26 cellular contexts compared by ENCODE assay signal in the genomic region with DNA sequence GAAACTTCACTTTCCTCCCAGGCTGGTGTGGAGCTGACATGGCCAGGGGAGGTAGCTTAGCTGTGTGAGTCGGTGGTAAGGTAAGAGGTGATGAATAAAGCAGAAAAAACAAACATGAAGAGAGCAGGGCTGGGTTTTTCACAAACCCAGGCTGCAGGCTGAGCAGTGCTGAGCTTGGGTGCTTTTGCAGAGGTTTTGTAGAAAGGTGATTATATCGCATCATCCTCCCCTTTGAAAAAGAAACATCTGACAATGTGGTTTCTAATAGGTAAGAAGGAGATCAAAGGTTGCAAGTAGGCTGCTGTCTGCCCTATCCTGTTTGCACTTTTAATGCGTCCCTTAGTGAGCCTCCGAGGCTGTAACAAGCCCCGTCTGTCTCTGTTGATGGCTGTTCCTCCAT.
DNase-seq lines count a peak whose midpoint lies in the region; ATAC-seq lines count a peak whose summit lies in the region.
"Had no signal": no experiment of that assay in that cellular context is flagged by ENCODE, and none has a peak within 500 bp of the region (broad histone marks: within the 10 kb centered on the region; RNA-seq: fewer than 3 reads in every experiment).

No MANE protein-coding gene starts in this region.

- no peaks in the 10 kb centered on the region for H3K36me3 Mint-ChIP-seq in activated CD4-positive, alpha-beta T cell treated with anti-CD3 and anti-CD28 coated beads for 36 hours (ENCODE audit: low read depth)
- no peaks in the 10 kb centered on the region for H3K36me3 Mint-ChIP-seq in CD4-positive, CD25-positive, alpha-beta regulatory T cell
- H3K36me3 Mint-ChIP-seq in T-cell: no peaks in the 10 kb centered on the region
- no peaks in the 10 kb centered on the region for H3K36me3 Mint-ChIP-seq in activated naive CD8-positive, alpha-beta T cell treated with anti-CD3 and anti-CD28 coated beads, Interleukin-2, amount 50 U/mL, for 24 hours (ENCODE audit: low read depth)
- H3K36me3 Mint-ChIP-seq: memory B cell; natural killer cell treated with Interleukin-12 subunit alpha and Interleukin-12 subunit beta and Interleukin-15 and Interleukin-18, amount 100 ng/mL, for 72 hours had no signal

- H3K4me1 Mint-ChIP-seq in activated CD4-positive, alpha-beta T cell treated with anti-CD3 and anti-CD28 coated beads for 36 hours: peaks cover 20% of the 10 kb centered on the region
- H3K4me1 Mint-ChIP-seq in CD4-positive, CD25-positive, alpha-beta regulatory T cell: peaks cover 14 to 27% (median 18%) of the 10 kb centered on the region in 4 donors
- H3K4me1 Mint-ChIP-seq in T-cell: peaks cover 18 to 26% (median 21%) of the 10 kb centered on the region in 3 donors
- peaks cover 16% of the 10 kb centered on the region for H3K4me1 Mint-ChIP-seq in activated naive CD8-positive, alpha-beta T cell treated with anti-CD3 and anti-CD28 coated beads, Interleukin-2, amount 50 U/mL, for 24 hours
- H3K4me1 Mint-ChIP-seq: B cell, memory B cell had no signal

- no peaks in the 10 kb centered on the region for H3K9me3 Mint-ChIP-seq in activated CD4-positive, alpha-beta T cell treated with anti-CD3 and anti-CD28 coated beads for 36 hours (ENCODE audit: low read depth)
- no peaks in the 10 kb centered on the region for H3K9me3 Mint-ChIP-seq in CD4-positive, CD25-positive, alpha-beta regulatory T cell
- no peaks in the 10 kb centered on the region for H3K9me3 Mint-ChIP-seq in T-cell
- H3K9me3 Mint-ChIP-seq in activated naive CD8-positive, alpha-beta T cell treated with anti-CD3 and anti-CD28 coated beads, Interleukin-2, amount 50 U/mL, for 24 hours: no peaks in the 10 kb centered on the region
- H3K9me3 Mint-ChIP-seq: memory B cell; natural killer cell treated with Interleukin-12 subunit alpha and Interleukin-12 subunit beta and Interleukin-15 and Interleukin-18, amount 100 ng/mL, for 72 hours had no signal

- no peaks in the 10 kb centered on the region for H3K27me3 Mint-ChIP-seq in activated CD4-positive, alpha-beta T cell treated with anti-CD3 and anti-CD28 coated beads for 36 hours
- no peaks in the 10 kb centered on the region for H3K27me3 Mint-ChIP-seq in CD4-positive, CD25-positive, alpha-beta regulatory T cell
- peaks cover 4 to 16% of the 10 kb centered on the region in 2 donors for H3K27me3 Mint-ChIP-seq in T-cell
- H3K27me3 Mint-ChIP-seq in activated naive CD8-positive, alpha-beta T cell treated with anti-CD3 and anti-CD28 coated beads, Interleukin-2, amount 50 U/mL, for 24 hours: no peaks in the 10 kb centered on the region

- POLR2A ChIA-PET in activated CD4-positive, alpha-beta T cell treated with anti-CD3 and anti-CD28 coated beads for 36 hours (lab: Charles Lee): no interaction called here
- POLR2A ChIA-PET in T-cell (lab: Charles Lee): no interaction called here

- H3K27ac ChIP-seq in CD4-positive, CD25-positive, alpha-beta regulatory T cell (ENCODE audit: insufficient read depth, low read length, poor library complexity, severe bottlenecking): no peak overlapping the region
- H3K27ac ChIP-seq: cardiac muscle cell, dorsolateral prefrontal cortex, heart right ventricle, ovary, PC-9, right atrium auricular region, upper lobe of left lung had no signal

- peaks cover 15% of the 10 kb centered on the region for H3K4me1 ChIP-seq in CD4-positive, CD25-positive, alpha-beta regulatory T cell (ENCODE audit: control insufficient read depth, insufficient read depth, low read length, poor library complexity, severe bottlenecking)
- H3K4me1 ChIP-seq: heart right ventricle, right atrium auricular region, upper lobe of left lung had no signal

- no peak overlapping the region for H3K27ac Mint-ChIP-seq in activated CD4-positive, alpha-beta T cell treated with anti-CD3 and anti-CD28 coated beads for 36 hours
- peak overlapping the region; percentile 75 to 83 (median 79) for H3K27ac Mint-ChIP-seq in CD4-positive, CD25-positive, alpha-beta regulatory T cell
- H3K27ac Mint-ChIP-seq in T-cell: peak overlapping the region; percentile 37 to 83
- no peak overlapping the region for H3K27ac Mint-ChIP-seq in activated naive CD8-positive, alpha-beta T cell treated with anti-CD3 and anti-CD28 coated beads, Interleukin-2, amount 50 U/mL, for 24 hours
- H3K27ac Mint-ChIP-seq: B cell; memory B cell; natural killer cell treated with Interleukin-12 subunit alpha and Interleukin-12 subunit beta and Interleukin-15 and Interleukin-18, amount 100 ng/mL, for 72 hours had no signal

- no peaks in the 10 kb centered on the region for H3K27me3 ChIP-seq in CD4-positive, CD25-positive, alpha-beta regulatory T cell (ENCODE audit: control insufficient read depth, insufficient read depth, low read length)
- H3K27me3 ChIP-seq: cardiac muscle cell, dorsolateral prefrontal cortex, ovary, right atrium auricular region, upper lobe of left lung had no signal

- H3K4me3 ChIP-seq in CD4-positive, CD25-positive, alpha-beta regulatory T cell (ENCODE audit: low read depth, low read length): peak overlapping the region; percentile 64
- H3K4me3 ChIP-seq: cardiac muscle cell, dorsolateral prefrontal cortex, heart right ventricle, ovary, PC-9, right atrium auricular region, upper lobe of left lung had no signal

- peak; percentile 95 for ATAC-seq in activated CD4-positive, alpha-beta T cell treated with anti-CD3 and anti-CD28 coated beads for 36 hours
- peak; percentile 73 to 84 for ATAC-seq in CD4-positive, CD25-positive, alpha-beta regulatory T cell (ENCODE audit: low read depth in 2 of 2)
- ATAC-seq in T-cell (replicated peaks in 1 of 4): peak; percentile 69 to 90 (median 84)
- ATAC-seq in activated naive CD8-positive, alpha-beta T cell treated with anti-CD3 and anti-CD28 coated beads, Interleukin-2, amount 50 U/mL, for 24 hours: peak; percentile 31
- ATAC-seq: heart right ventricle; left cardiac atrium; natural killer cell treated with Interleukin-12 subunit alpha and Interleukin-12 subunit beta and Interleukin-15 and Interleukin-18, amount 100 ng/mL, for 72 hours had no signal

- in situ Hi-C loops in ACHN (cut with HindIII; ENCODE audit: low pct_ligation_motif_present, low pct_unique_long_range_greater_than_20kb, low sequenced_read_pairs): no loop called here

- H3K4me3 Mint-ChIP-seq in activated CD4-positive, alpha-beta T cell treated with anti-CD3 and anti-CD28 coated beads for 36 hours: no peak overlapping the region
- H3K4me3 Mint-ChIP-seq in CD4-positive, CD25-positive, alpha-beta regulatory T cell: peak overlapping the region; percentile 25 to 69 (median 41)
- peak overlapping the region; percentile 25 to 43 (median 28) for H3K4me3 Mint-ChIP-seq in T-cell
- no peak overlapping the region for H3K4me3 Mint-ChIP-seq in activated naive CD8-positive, alpha-beta T cell treated with anti-CD3 and anti-CD28 coated beads, Interleukin-2, amount 50 U/mL, for 24 hours
- H3K4me3 Mint-ChIP-seq: B cell; memory B cell; natural killer cell treated with Interleukin-12 subunit alpha and Interleukin-12 subunit beta and Interleukin-15 and Interleukin-18, amount 100 ng/mL, for 72 hours had no signal

- no peaks in the 10 kb centered on the region for H3K36me3 ChIP-seq in CD4-positive, CD25-positive, alpha-beta regulatory T cell (ENCODE audit: control insufficient read depth, insufficient read depth, low read length)
- H3K36me3 ChIP-seq: cardiac muscle cell, heart right ventricle, ovary, right atrium auricular region, upper lobe of left lung had no signal

- CTCF ChIA-PET in activated CD4-positive, alpha-beta T cell treated with anti-CD3 and anti-CD28 coated beads for 36 hours (lab: Charles Lee): no interaction called here
- CTCF ChIA-PET in T-cell (lab: Charles Lee): interaction anchor here (0.6 to 1.6 kb wide), 3 partner anchors 26 to 192 kb away, joined by 3 to 7 read pairs (median 3); no protein-coding TSS in a partner anchor

- intact Hi-C loops in activated CD4-positive, alpha-beta T cell treated with anti-CD3 and anti-CD28 coated beads for 36 hours (cut with DNase I, micrococcal nuclease): no loop called here

- DNase-seq in activated CD4-positive, alpha-beta T cell treated with anti-CD3 and anti-CD28 coated beads for 36 hours: peak; percentile 29
- no peak for DNase-seq in activated CD4-positive, alpha-beta T cell treated with anti-CD3 and anti-CD28 coated beads, Interleukin-2, amount 50 U/mL, for 4 hours
- peak in 2 of 3 donors; percentile 55 to 61 for DNase-seq in CD4-positive, CD25-positive, alpha-beta regulatory T cell
- DNase-seq in T-cell (peak in 14 of 34 experiments; percentile 3 to 31 (median 10)), GF-D8 (lab: John Stamatoyannopoulos, UW) (no peak), ACHN (no peak), NCI-H1048 (lab: John Stamatoyannopoulos, UW) (no peak)
- no peak for DNase-seq in activated naive CD8-positive, alpha-beta T cell treated with anti-CD3 and anti-CD28 coated beads, Interleukin-2, amount 50 U/mL, for 24 hours
- DNase-seq: activated CD8-positive, alpha-beta memory T cell treated with anti-CD3 and anti-CD28 coated beads for 24 hours; Calu3; dorsolateral prefrontal cortex; heart right ventricle; Kasumi-1; left cardiac atrium; NCI-H1105; NCI-H2029 treated with DMSO at 0.1 percent for 48 hours; NCI-H226; ovary; PC-9; SHP77 treated with DMSO at 0.1 percent for 48 hours; upper lobe of left lung had no signal

- no peaks in the 10 kb centered on the region for H3K9me3 ChIP-seq in CD4-positive, CD25-positive, alpha-beta regulatory T cell (ENCODE audit: control insufficient read depth in 2 of 2, low read length in 2 of 2)
- H3K9me3 ChIP-seq: heart right ventricle, ovary, right atrium auricular region, upper lobe of left lung had no signal

Comparison
In these comparisons a context has a peak if more than half of its experiments do, and no peak if none do; other contexts are left out.
1. DNase-seq: peak in activated CD4-positive, alpha-beta T cell treated with anti-CD3 and anti-CD28 coated beads for 36 hours (single experiment) and CD4-positive, CD25-positive, alpha-beta regulatory T cell (2 of 3); none in activated CD4-positive, alpha-beta T cell treated with anti-CD3 and anti-CD28 coated beads, Interleukin-2, amount 50 U/mL, for 4 hours (0 of 2), activated naive CD8-positive, alpha-beta T cell treated with anti-CD3 and anti-CD28 coated beads, Interleukin-2, amount 50 U/mL, for 24 hours (single experiment), GF-D8 (single experiment), ACHN (single experiment) and NCI-H1048 (single experiment).
2. ATAC-seq: peak in every context shown above with its lines; median percentile 95 in activated CD4-positive, alpha-beta T cell treated with anti-CD3 and anti-CD28 coated beads for 36 hours; 84 in T-cell; 78 in CD4-positive, CD25-positive, alpha-beta regulatory T cell; 31 in activated naive CD8-positive, alpha-beta T cell treated with anti-CD3 and anti-CD28 coated beads, Interleukin-2, amount 50 U/mL, for 24 hours.
3. H3K27ac Mint-ChIP-seq: peak in CD4-positive, CD25-positive, alpha-beta regulatory T cell (3 of 3) and T-cell (2 of 2); none in activated CD4-positive, alpha-beta T cell treated with anti-CD3 and anti-CD28 coated beads for 36 hours (single experiment) and activated naive CD8-positive, alpha-beta T cell treated with anti-CD3 and anti-CD28 coated beads, Interleukin-2, amount 50 U/mL, for 24 hours (single experiment).
4. H3K4me3 Mint-ChIP-seq: peak in CD4-positive, CD25-positive, alpha-beta regulatory T cell (4 of 4) and T-cell (3 of 3); none in activated CD4-positive, alpha-beta T cell treated with anti-CD3 and anti-CD28 coated beads for 36 hours (single experiment) and activated naive CD8-positive, alpha-beta T cell treated with anti-CD3 and anti-CD28 coated beads, Interleukin-2, amount 50 U/mL, for 24 hours (single experiment).